ENCODE assay signal across 1 cellular context in the genomic region with DNA sequence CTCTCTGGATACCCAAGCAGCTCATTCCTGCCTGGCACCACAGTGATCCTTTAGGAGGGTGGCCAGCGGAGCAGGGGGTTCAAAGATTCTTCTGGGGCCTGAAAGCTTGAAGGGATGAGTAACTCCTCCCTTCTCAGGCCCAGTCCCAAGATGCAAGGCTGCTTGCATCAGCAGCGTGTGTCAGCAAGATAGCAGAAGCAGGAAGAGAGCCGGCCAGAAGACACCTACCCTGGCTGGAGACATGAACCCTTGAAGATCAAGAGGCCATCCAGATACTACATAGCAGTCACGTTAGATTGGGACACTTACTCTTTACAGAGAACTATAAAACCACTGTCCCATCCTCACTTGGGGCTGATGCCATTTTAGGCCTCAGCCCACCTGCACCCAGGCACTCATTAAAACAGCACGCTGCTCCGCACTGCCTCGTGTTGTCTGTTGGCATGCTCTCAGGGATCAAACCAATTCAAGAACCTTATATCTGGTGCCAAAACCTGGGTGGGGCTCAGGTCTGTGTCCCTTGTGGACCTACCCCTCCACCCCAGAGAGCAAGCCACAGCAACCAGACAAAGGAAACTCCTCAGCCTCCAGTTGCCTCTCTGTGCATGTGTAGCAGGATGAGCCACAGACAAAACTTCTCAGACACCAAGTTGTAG.
TF ChIP-seq lines count a peak whose summit lies in the region.

No MANE protein-coding gene starts in this region.

TF ChIP-seq in HCT116, 20 proteins besides CTCF, POLR2A, EP300 and RAD21 (continued from another document):
- TF ChIP-seq, protein P1, sequence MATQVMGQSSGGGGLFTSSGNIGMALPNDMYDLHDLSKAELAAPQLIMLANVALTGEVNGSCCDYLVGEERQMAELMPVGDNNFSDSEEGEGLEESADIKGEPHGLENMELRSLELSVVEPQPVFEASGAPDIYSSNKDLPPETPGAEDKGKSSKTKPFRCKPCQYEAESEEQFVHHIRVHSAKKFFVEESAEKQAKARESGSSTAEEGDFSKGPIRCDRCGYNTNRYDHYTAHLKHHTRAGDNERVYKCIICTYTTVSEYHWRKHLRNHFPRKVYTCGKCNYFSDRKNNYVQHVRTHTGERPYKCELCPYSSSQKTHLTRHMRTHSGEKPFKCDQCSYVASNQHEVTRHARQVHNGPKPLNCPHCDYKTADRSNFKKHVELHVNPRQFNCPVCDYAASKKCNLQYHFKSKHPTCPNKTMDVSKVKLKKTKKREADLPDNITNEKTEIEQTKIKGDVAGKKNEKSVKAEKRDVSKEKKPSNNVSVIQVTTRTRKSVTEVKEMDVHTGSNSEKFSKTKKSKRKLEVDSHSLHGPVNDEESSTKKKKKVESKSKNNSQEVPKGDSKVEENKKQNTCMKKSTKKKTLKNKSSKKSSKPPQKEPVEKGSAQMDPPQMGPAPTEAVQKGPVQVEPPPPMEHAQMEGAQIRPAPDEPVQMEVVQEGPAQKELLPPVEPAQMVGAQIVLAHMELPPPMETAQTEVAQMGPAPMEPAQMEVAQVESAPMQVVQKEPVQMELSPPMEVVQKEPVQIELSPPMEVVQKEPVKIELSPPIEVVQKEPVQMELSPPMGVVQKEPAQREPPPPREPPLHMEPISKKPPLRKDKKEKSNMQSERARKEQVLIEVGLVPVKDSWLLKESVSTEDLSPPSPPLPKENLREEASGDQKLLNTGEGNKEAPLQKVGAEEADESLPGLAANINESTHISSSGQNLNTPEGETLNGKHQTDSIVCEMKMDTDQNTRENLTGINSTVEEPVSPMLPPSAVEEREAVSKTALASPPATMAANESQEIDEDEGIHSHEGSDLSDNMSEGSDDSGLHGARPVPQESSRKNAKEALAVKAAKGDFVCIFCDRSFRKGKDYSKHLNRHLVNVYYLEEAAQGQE (IDR thresholded peaks at IDR 0.05; ENCODE audit: low read depth): no peak
- TF ChIP-seq ELF1 (IDR thresholded peaks at IDR 0.05; ENCODE audit: borderline replicate concordance, low read depth) (no peak), EZH2phosphoT487 (IDR thresholded peaks at IDR 0.05; ENCODE audit: borderline replicate concordance) (no peak), SRF (IDR thresholded peaks at IDR 0.05; ENCODE audit: low read depth) (no peak)
